Comparison of ENCODE assay signal across 8 cellular contexts in genomic region chr3:156448300-156448699, GRCh38.
DNase-seq lines count a peak whose midpoint lies in the region; ATAC-seq and TF ChIP-seq lines count a peak whose summit lies in the region.

No MANE protein-coding gene starts in this region.

- H3K4me1 Mint-ChIP-seq in chondrocyte (ENCODE audit: low read depth): peaks cover 10% of the 10 kb centered on the region

- H3K36me3 ChIP-seq in RWPE2 (ENCODE audit: low read depth): no peaks in the 10 kb centered on the region

- peaks cover 3% of the 10 kb centered on the region for H3K27me3 ChIP-seq in RWPE2 (ENCODE audit: insufficient read depth, poor library complexity, severe bottlenecking)

- no peak overlapping the region for H3K27ac Mint-ChIP-seq in chondrocyte (ENCODE audit: unreplicated experiment)

- no peaks in the 10 kb centered on the region for H3K9me3 ChIP-seq in RWPE2 (ENCODE audit: severe bottlenecking)

- intact Hi-C loops in left ventricle myocardium superior (cut with micrococcal nuclease): no loop called here

- H3K27ac ChIP-seq in RWPE2 (ENCODE audit: poor library complexity, severe bottlenecking): no peak overlapping the region

- no peak overlapping the region for H3K4me3 ChIP-seq in RWPE2 (ENCODE audit: severe bottlenecking)

- no peaks in the 10 kb centered on the region for H3K9me3 Mint-ChIP-seq in chondrocyte (ENCODE audit: low read depth)

- peak; percentile 65 for ATAC-seq in HG02870 (IDR thresholded peaks at IDR 0.05; ENCODE audit: unreplicated experiment)
- ATAC-seq in RWPE2 (ENCODE audit: low read depth): peak; percentile 48; the same call in 1 of the 3 replicates
- ATAC-seq in left ventricle myocardium superior: no peak

- TF ChIP-seq CTCF in GM12872 (IDR thresholded peaks at IDR 0.05; ENCODE audit: insufficient read depth, low read depth, low read length) (peak; percentile 62), RWPE2 (IDR thresholded peaks at IDR 0.05; ENCODE audit: poor library complexity, severe bottlenecking) (peak; percentile 23), chondrocyte (IDR thresholded peaks at IDR 0.05) (peak; percentile 75)

- H3K27me3 Mint-ChIP-seq in chondrocyte (ENCODE audit: low read depth): no peaks in the 10 kb centered on the region

- H3K4me3 Mint-ChIP-seq in chondrocyte (ENCODE audit: unreplicated experiment): no peak overlapping the region

- H3K36me3 Mint-ChIP-seq in chondrocyte (ENCODE audit: low read depth): peaks cover 2% of the 10 kb centered on the region

- H3K4me1 ChIP-seq in RWPE2 (ENCODE audit: insufficient read depth, poor library complexity, severe bottlenecking): no peaks in the 10 kb centered on the region

- peak; percentile 25 for DNase-seq in A172 (ENCODE audit: low spot score)
- no peak for DNase-seq in RWPE2 (ENCODE audit: low spot score)
- no peak for DNase-seq in chondrocyte (ENCODE audit: low spot score)
- DNase-seq in stimulated activated CD4-positive, alpha-beta T cell treated with anti-CD3 and anti-CD28 coated beads, Interleukin-4, amount 100 ng/mL, for 24 hours: peak; percentile 17
- DNase-seq in left ventricle myocardium superior: no peak
- DNase-seq in nucleus accumbens (lab: John Stamatoyannopoulos, UW): no peak

Comparison
In these comparisons a context has a peak if more than half of its experiments do, and no peak if none do; other contexts are left out.
1. DNase-seq: peak in A172 (single experiment) and stimulated activated CD4-positive, alpha-beta T cell treated with anti-CD3 and anti-CD28 coated beads, Interleukin-4, amount 100 ng/mL, for 24 hours (single experiment); none in RWPE2 (single experiment), chondrocyte (single experiment), left ventricle myocardium superior (single experiment) and nucleus accumbens (0 of 56).
2. CTCF ChIP-seq: peak in every context shown above with its lines; median percentile 75 in chondrocyte; 62 in GM12872; 23 in RWPE2.